ENCODE assay signal across 18 cellular contexts in the genomic region with DNA sequence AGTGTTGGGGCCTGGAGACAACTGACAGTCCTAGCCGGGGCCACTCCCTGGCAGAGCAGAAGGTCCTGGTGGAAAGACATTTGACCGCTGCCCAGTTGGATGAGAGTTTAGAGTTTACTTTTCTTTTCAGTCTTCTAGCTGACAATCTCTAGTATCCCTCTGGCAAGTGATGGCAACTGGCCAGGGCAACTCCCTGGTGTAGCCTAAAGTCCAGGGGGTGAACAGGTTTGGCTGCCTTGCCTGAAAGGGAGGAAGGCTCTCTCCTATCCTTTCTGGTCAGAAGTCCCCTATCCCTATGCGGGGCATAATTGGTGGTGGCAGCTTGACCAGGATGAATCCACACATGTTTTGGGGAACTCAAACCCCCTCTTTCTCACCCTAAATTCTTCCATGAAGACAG. TPM values are rescaled to one million over a fixed set of nuclear protein-coding genes. Genes with fewer than 3 reads are reported as not detected.
A peak's percentile ranks its signal among the peaks of the same experiment; 100 is the strongest.
DNase-seq lines count a peak whose midpoint lies in the region; ATAC-seq and TF ChIP-seq lines count a peak whose summit lies in the region.
"Had no signal": no experiment of that assay in that cellular context is flagged by ENCODE, and none has a peak within 500 bp of the region (broad histone marks: within the 10 kb centered on the region; RNA-seq: fewer than 3 reads in every experiment).

No MANE protein-coding gene starts in this region.

- 73 to 91% (median 76%) methylated on average over 3 of the region's 3 CpGs for WGBS in ovary, 3 donors

- no peak overlapping the region for H2AFZ ChIP-seq in PC-9
- H2AFZ ChIP-seq: GM23248 had no signal

- H3K9me3 ChIP-seq in PC-9 (ENCODE audit: insufficient read depth, low read depth) (no peaks in the 10 kb centered on the region), ovary (no peaks in the 10 kb centered on the region)

- H3K4me1 Mint-ChIP-seq in osteocyte (ENCODE audit: unreplicated experiment) (no peaks in the 10 kb centered on the region), progenitor cell of endocrine pancreas (ENCODE audit: low read depth) (no peaks in the 10 kb centered on the region)
- H3K4me1 Mint-ChIP-seq: B cell had no signal

- H3K79me2 ChIP-seq in PC-9 (ENCODE audit: low read depth), result no peaks in the 10 kb centered on the region

- no peaks in the 10 kb centered on the region for H4K20me1 ChIP-seq in PC-9 (ENCODE audit: insufficient read depth)

- H3K9me2 ChIP-seq in PC-9 (ENCODE audit: insufficient read depth), result no peaks in the 10 kb centered on the region; the same call in 1 of the 2 replicates

- H3K27me3 Mint-ChIP-seq in osteocyte (ENCODE audit: unreplicated experiment), result peaks cover 69% of the 10 kb centered on the region
- peaks cover 16% of the 10 kb centered on the region for H3K27me3 Mint-ChIP-seq in progenitor cell of endocrine pancreas

- H3K4me3 Mint-ChIP-seq in osteocyte (ENCODE audit: unreplicated experiment) (no peak overlapping the region), progenitor cell of endocrine pancreas (ENCODE audit: low read depth) (no peak overlapping the region)
- H3K4me3 Mint-ChIP-seq: B cell; CD4-positive, alpha-beta T cell had no signal

- no peaks in the 10 kb centered on the region for H3K36me3 ChIP-seq in PC-9 (ENCODE audit: low read depth)
- no peaks in the 10 kb centered on the region for H3K36me3 ChIP-seq in ovary

- H3F3A ChIP-seq in PC-9 (ENCODE audit: insufficient read depth, low read depth), result peaks cover 14% of the 10 kb centered on the region

- no peak overlapping the region for H3K27ac ChIP-seq in PC-9
- H3K27ac ChIP-seq in ovary, result no peak overlapping the region
- H3K27ac ChIP-seq: GM23248 had no signal

- H3K27me3 ChIP-seq in PC-9 (ENCODE audit: insufficient read depth, low read depth) (no peaks in the 10 kb centered on the region), ovary (no peaks in the 10 kb centered on the region)

- H3K4me3 ChIP-seq in PC-9 (no peak overlapping the region), ovary (no peak overlapping the region)
- H3K4me3 ChIP-seq: GM23248 had no signal

- ATAC-seq in left colon, result peak; percentile 79
- ATAC-seq: HCT116 had no signal

- no peak for TF ChIP-seq POLR2A in ovary (IDR thresholded peaks at IDR 0.05)

- CTCF ChIA-PET in PC-9 (lab: Charles Lee), result no interaction called here

- peak; percentile 2 for DNase-seq in LoVo (ENCODE audit: low spot score)
- DNase-seq in PC-9, result peak in 1 of 2 experiments; percentile 7
- DNase-seq in left colon, result peak in 1 of 2 donors; percentile 65
- DNase-seq in osteocyte (ENCODE audit: extremely low spot score, unreplicated experiment), result peak; percentile 63
- DNase-seq in progenitor cell of endocrine pancreas (ENCODE audit: low spot score, unreplicated experiment), result no peak
- no peak for DNase-seq in ovary
- no peak for DNase-seq in NOMO-1 treated with dmso at 0.1 percent for 144 hours (lab: John Stamatoyannopoulos, UW; ENCODE audit: unreplicated experiment)
- no peak for DNase-seq in stimulated activated naive CD4-positive, alpha-beta T cell (lab: John Stamatoyannopoulos, UW)
- DNase-seq: ACHN; C1 segment of cervical spinal cord; Calu3; CD4-positive, alpha-beta T cell; DMS153; DMS79 treated with DMSO at 0.1 percent for 48 hours; EL; GM23248 had no signal

- TF ChIP-seq EP300 in ovary (IDR thresholded peaks at IDR 0.05), result no peak

- H3K4me1 ChIP-seq in PC-9 (replicated peaks; ENCODE audit: insufficient read depth) (peaks cover 42% of the 10 kb centered on the region), ovary (ENCODE audit: insufficient read depth) (no peaks in the 10 kb centered on the region)

- no peak overlapping the region for H3K27ac Mint-ChIP-seq in osteocyte (ENCODE audit: unreplicated experiment)
- no peak overlapping the region for H3K27ac Mint-ChIP-seq in progenitor cell of endocrine pancreas
- H3K27ac Mint-ChIP-seq: B cell; CD4-positive, alpha-beta T cell had no signal

- no TSS peak for BruUV-seq in PC-9 (replicated peaks; lab: Mats Ljungman, UMichigan)

- intact Hi-C loops in PC-9 (cut with micrococcal nuclease; ENCODE audit: unreplicated experiment), result no loop called here
- intact Hi-C loops in left colon (cut with DNase I, micrococcal nuclease), result no loop called here
- intact Hi-C loops in ovary (cut with DNase I), result no loop called here

- H3K9me3 Mint-ChIP-seq in osteocyte (ENCODE audit: unreplicated experiment), result no peaks in the 10 kb centered on the region
- no peaks in the 10 kb centered on the region for H3K9me3 Mint-ChIP-seq in progenitor cell of endocrine pancreas (ENCODE audit: low read depth)
- H3K9me3 Mint-ChIP-seq: CD4-positive, alpha-beta T cell had no signal

- POLR2A ChIA-PET in PC-9 (lab: Charles Lee; ENCODE audit: unreplicated experiment), result no interaction called here

- H3K4me2 ChIP-seq in PC-9, result peak overlapping the region; percentile 7; the same call in 1 of the 2 replicates

- TF ChIP-seq CTCF in PC-9 (conservative IDR thresholded peaks at IDR 0.05) (no peak), osteocyte (IDR thresholded peaks at IDR 0.05) (no peak), progenitor cell of endocrine pancreas (IDR thresholded peaks at IDR 0.05; ENCODE audit: unreplicated experiment) (no peak), ovary (IDR thresholded peaks at IDR 0.05) (no peak)

- H3K36me3 Mint-ChIP-seq in osteocyte (ENCODE audit: unreplicated experiment) (no peaks in the 10 kb centered on the region), progenitor cell of endocrine pancreas (ENCODE audit: insufficient read depth) (no peaks in the 10 kb centered on the region)

RNA-seq across cellular contexts. Expression of gene MSANTD2, which starts 16.8 kb away (rescaled TPM):
- total RNA-seq in PC-9 (2021) (16.9 and 18.1 TPM in 2 replicates), left colon (1 to 10 TPM; 7.3 to 9.0 TPM), osteocyte (14.3 and 15.2 TPM in 2 replicates), progenitor cell of endocrine pancreas (33.9 and 41.6 TPM in 2 replicates), ovary (10 to 100 TPM; 14.8 to 19.4 (median 17.1) TPM)
- polyA plus RNA-seq in ovary, result 10 to 100 TPM in 1 of 2 donors, 1 to 10 TPM in 1; 9.9 to 16.7 TPM

RNA-seq across cellular contexts. Expression of gene ROBO3, which starts 48.2 kb away (rescaled TPM):
- total RNA-seq in PC-9 (2021) (1.3 and 1.5 TPM in 2 replicates), left colon (10 to 100 TPM in 1 of 2 donors, 1 to 10 TPM in 1; 9.2 to 12.0 TPM), osteocyte (14.5 and 15.3 TPM in 2 replicates), progenitor cell of endocrine pancreas (9.9 and 10.2 TPM in 2 replicates), ovary (10 to 100 TPM; 36.9 to 90.4 (median 56.7) TPM)
- 10 to 100 TPM; 15.2 to 62.8 TPM for polyA plus RNA-seq in ovary

RNA-seq across cellular contexts. Expression of gene ESAM, which starts 54.9 kb away (rescaled TPM):
- total RNA-seq in PC-9 (2021) (13.5 and 15.3 TPM in 2 replicates), left colon (1 to 10 TPM; 8.6 to 9.6 TPM), osteocyte (0.71 and 1.7 TPM in 2 replicates), progenitor cell of endocrine pancreas (1.4 and 1.6 TPM in 2 replicates), ovary (10 to 100 TPM in 4 of 7 donors, 1 to 10 TPM in 3; 7.3 to 28.4 (median 11.2) TPM)
- 10 to 100 TPM; 40.7 to 46.6 TPM for polyA plus RNA-seq in ovary
- total RNA-seq: GM23248 had no signal
- polyA plus RNA-seq: GM23248 had no signal

Comparison
In these comparisons a context has a peak if more than half of its experiments do, and no peak if none do; other contexts are left out.
1. DNase-seq: peak in LoVo (single experiment) and osteocyte (single experiment); none in progenitor cell of endocrine pancreas (single experiment), ovary (0 of 5), NOMO-1 treated with dmso at 0.1 percent for 144 hours (single experiment) and stimulated activated naive CD4-positive, alpha-beta T cell (0 of 6).